ENCODE assay signal across 24 cellular contexts in the genomic region with DNA sequence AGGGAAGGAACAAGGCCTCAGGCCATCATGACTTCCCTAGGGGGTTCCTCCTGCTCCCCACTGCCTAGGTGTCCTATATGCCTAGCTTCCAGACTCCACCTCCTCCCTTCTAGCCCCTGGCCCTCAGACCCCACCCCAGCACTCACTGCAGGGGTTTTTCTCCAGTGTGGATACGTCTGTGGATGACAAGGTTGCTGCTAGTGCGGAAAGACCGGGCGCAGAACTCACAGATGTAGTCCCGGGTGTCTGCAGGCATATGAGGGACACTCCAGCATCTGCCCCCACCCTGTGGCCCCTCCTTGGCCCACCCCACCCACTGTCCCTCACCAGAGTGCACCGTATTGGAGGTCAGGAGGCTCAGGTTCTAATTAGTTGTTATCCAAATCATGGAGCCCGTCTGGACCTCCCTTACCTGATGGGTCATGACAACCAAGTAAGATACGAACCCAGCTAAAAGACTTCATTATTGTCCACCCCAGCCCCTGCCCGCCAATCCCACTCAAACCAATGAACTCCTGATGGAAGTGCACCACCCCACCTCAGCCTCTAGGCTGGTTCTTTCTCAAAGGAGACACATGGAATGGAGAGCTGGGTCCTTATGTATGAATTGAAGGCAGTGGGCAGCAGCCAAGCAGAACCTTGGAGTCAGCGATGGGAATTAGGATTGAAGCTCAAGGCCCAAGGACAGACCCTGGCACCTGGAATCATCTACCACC. TPM values are rescaled to one million over a fixed set of nuclear protein-coding genes. Genes with fewer than 3 reads are reported as not detected.
DNase-seq lines count a peak whose midpoint lies in the region; ATAC-seq, FAIRE-seq and TF ChIP-seq lines count a peak whose summit lies in the region.
"Had no signal": no experiment of that assay in that cellular context is flagged by ENCODE, and none has a peak within 500 bp of the region (broad histone marks: within the 10 kb centered on the region; RNA-seq: fewer than 3 reads in every experiment).

No MANE protein-coding gene starts in this region.

- no peak for FAIRE-seq in GM12878 (lab: Jason Lieb, UNC)

- CTCF ChIA-PET in GM12878 (lab: Yijun Ruan, JAX), result interaction anchor here (2.6 to 8.9 kb wide), 2 partner anchors 9 to 12 kb away, joined by 8 to 60 read pairs; a partner anchor contains a TSS

- H3K4me3 Mint-ChIP-seq in nephron progenitor cell, result no peak overlapping the region
- H3K4me3 Mint-ChIP-seq: activated naive CD4-positive, alpha-beta T cell treated with anti-CD3 and anti-CD28 coated beads for 36 hours; activated T-helper 1 cell treated with anti-CD3 and anti-CD28 coated beads, Interleukin-12 subunit alpha, Interleukin-12 subunit beta, Interleukin-2, Interleukin-4 antibody, amounts not matched to agents 30 ng/mL and 10 ng/mL and 1 ng/mL, durations not matched to agents 14 hours and 24 hours and 36 hours; CD4-positive, alpha-beta memory T cell; neural progenitor cell; T-cell; WTC11 had no signal

- 93% methylated on average over 10 of the region's 10 CpGs for WGBS in GM12878 (ENCODE audit: insufficient coverage, insufficient replicate concordance, low lambda C conversion rate, missing lambda C conversion rate)

- SMC1A ChIA-PET in GM12878 (lab: Charles Lee; ENCODE audit: uncharacterized antibody, unreplicated experiment), result no interaction called here

- in situ Hi-C loops in GM12878 (cut with MboI), result no loop called here

- no peak overlapping the region for H3K4me2 ChIP-seq in GM12878 (ENCODE audit: control insufficient read depth, insufficient read depth)
- H3K4me2 ChIP-seq: neural progenitor cell had no signal

- POLR2A ChIA-PET in GM12878 (lab: Charles Lee), result interaction anchor here (1.1 kb wide), 1 partner anchor 9 kb away, joined by 4 read pairs; no protein-coding TSS in a partner anchor

- no peaks in the 10 kb centered on the region for H3K4me1 Mint-ChIP-seq in nephron progenitor cell
- H3K4me1 Mint-ChIP-seq: neural progenitor cell, WTC11 had no signal

- no peak overlapping the region for H3K27ac Mint-ChIP-seq in nephron progenitor cell
- H3K27ac Mint-ChIP-seq: activated T-helper 1 cell treated with anti-CD3 and anti-CD28 coated beads, Interleukin-12 subunit alpha, Interleukin-12 subunit beta, Interleukin-2, Interleukin-4 antibody, amounts not matched to agents 30 ng/mL and 10 ng/mL and 1 ng/mL, durations not matched to agents 14 hours and 24 hours and 36 hours; neural progenitor cell had no signal

- peak; percentile 54 for DNase-seq in right atrium auricular region (ENCODE audit: low spot score)
- no peak for DNase-seq in cardiac septum (ENCODE audit: low spot score)
- DNase-seq in GM12878 (ENCODE audit: low read depth, low spot score), result no peak
- DNase-seq in mesenteric fat pad (ENCODE audit: low spot score), result peak; percentile 60
- DNase-seq in ureter (ENCODE audit: low spot score), result peak; percentile 34
- no peak for DNase-seq in nephron progenitor cell
- DNase-seq: activated naive CD4-positive, alpha-beta T cell treated with anti-CD3 and anti-CD28 coated beads for 36 hours; CD4-positive, alpha-beta memory T cell; effector CD4-positive, alpha-beta T cell; KG1; NCI-H1092 treated with DMSO at 0.1 percent for 48 hours; NCI-H1694 treated with DMSO at 0.1 percent for 48 hours; NCI-H510A; right cardiac atrium; spleen; stimulated activated CD4-positive, alpha-beta T cell treated with anti-CD3 and anti-CD28 coated beads, Interleukin-2, amount 100 ng/mL, for 24 hours; stomach; thyroid gland had no signal

- H3K9ac ChIP-seq in GM12878 (ENCODE audit: control insufficient read depth, insufficient read depth, low read length), result no peak overlapping the region
- H3K9ac ChIP-seq: neural progenitor cell had no signal

- H3K4me1 ChIP-seq in right atrium auricular region (no peaks in the 10 kb centered on the region), GM12878 (ENCODE audit: control insufficient read depth, insufficient read depth, low read length) (peaks cover 17% of the 10 kb centered on the region)
- H3K4me1 ChIP-seq: neural progenitor cell, thyroid gland had no signal

- no peak overlapping the region for H3K4me3 ChIP-seq in right atrium auricular region
- no peak overlapping the region for H3K4me3 ChIP-seq in GM12878
- H3K4me3 ChIP-seq: neural progenitor cell, spleen, stomach, thyroid gland had no signal

- RAD21 ChIA-PET in GM12878 (lab: Charles Lee; ENCODE audit: unreplicated experiment), result no interaction called here

- no TSS peak for BruUV-seq in GM12878 (replicated peaks; lab: Mats Ljungman, UMichigan)

- H3K79me2 ChIP-seq in GM12878 (ENCODE audit: control insufficient read depth, insufficient read depth, low read length), result peaks cover 4% of the 10 kb centered on the region; the same call in 1 of the 2 replicates

- TF ChIP-seq RAD21 in GM12878 (IDR thresholded peaks at IDR 0.05; ENCODE audit: insufficient read depth, low read depth, low read length), result no peak

- H3K27me3 Mint-ChIP-seq in nephron progenitor cell (ENCODE audit: low read depth, poor library complexity), result no peaks in the 10 kb centered on the region
- H3K27me3 Mint-ChIP-seq: CD4-positive, alpha-beta memory T cell; T-cell had no signal

- H3K27ac ChIP-seq in right atrium auricular region, result no peak overlapping the region
- H3K27ac ChIP-seq in GM12878 (ENCODE audit: control insufficient read depth, insufficient read depth), result no peak overlapping the region
- H3K27ac ChIP-seq: neural progenitor cell, thyroid gland had no signal

- intact Hi-C loops in cardiac septum (cut with DNase I), result no loop called here
- intact Hi-C loops in GM12878 (cut with micrococcal nuclease; ENCODE audit: unreplicated experiment), result no loop called here

- peaks cover 68% of the 10 kb centered on the region for H3K36me3 ChIP-seq in right atrium auricular region
- peaks cover 36% of the 10 kb centered on the region in 2 experiments; a peak in 3 of 4 replicates for H3K36me3 ChIP-seq in GM12878 (ENCODE audit: control insufficient read depth in 2 of 2, insufficient read depth in 2 of 2, low read length in 1 of 2)
- H3K36me3 ChIP-seq: neural progenitor cell had no signal

- no peaks in the 10 kb centered on the region for H4K20me1 ChIP-seq in GM12878 (ENCODE audit: control insufficient read depth, insufficient read depth)

- no peaks in the 10 kb centered on the region for H3K9me3 Mint-ChIP-seq in nephron progenitor cell
- H3K9me3 Mint-ChIP-seq: activated naive CD4-positive, alpha-beta T cell treated with anti-CD3 and anti-CD28 coated beads for 36 hours; activated T-helper 1 cell treated with anti-CD3 and anti-CD28 coated beads, Interleukin-12 subunit alpha, Interleukin-12 subunit beta, Interleukin-2, Interleukin-4 antibody, amounts not matched to agents 30 ng/mL and 10 ng/mL and 1 ng/mL, durations not matched to agents 14 hours and 24 hours and 36 hours; CD4-positive, alpha-beta memory T cell; neural progenitor cell; T-cell; WTC11 had no signal

- no peak for ATAC-seq in GM12878
- no peak for ATAC-seq in activated CD4-positive, CD25-positive, alpha-beta regulatory T cell treated with anti-CD3 and anti-CD28 coated beads, Interleukin-2, amount 50 U/mL, for 24 hours
- ATAC-seq in GM18502 (IDR thresholded peaks at IDR 0.05; ENCODE audit: poor library complexity, unreplicated experiment), result no peak
- ATAC-seq: right cardiac atrium, T-cell, WTC11 had no signal

- H3K36me3 Mint-ChIP-seq in nephron progenitor cell (ENCODE audit: low read depth), result peaks cover 23% of the 10 kb centered on the region

- H3K9me3 ChIP-seq in right atrium auricular region (no peaks in the 10 kb centered on the region), GM12878 (replicated peaks; ENCODE audit: control insufficient read depth, insufficient read depth, low read length) (no peaks in the 10 kb centered on the region)
- H3K9me3 ChIP-seq: spleen, stomach, thyroid gland had no signal

- TF ChIP-seq POLR2A in GM12878 (IDR thresholded peaks at IDR 0.05; ENCODE audit: low read depth, low read length), result no peak

- no peaks in the 10 kb centered on the region for H3K27me3 ChIP-seq in right atrium auricular region
- no peaks in the 10 kb centered on the region for H3K27me3 ChIP-seq in GM12878 (replicated peaks in 1 of 2; ENCODE audit: control insufficient read depth in 2 of 2, insufficient read depth in 2 of 2, low read length in 1 of 2)
- H3K27me3 ChIP-seq: neural progenitor cell, spleen, stomach, thyroid gland had no signal

- no peak for TF ChIP-seq CTCF in right atrium auricular region (IDR thresholded peaks at IDR 0.05)
- TF ChIP-seq CTCF in GM12878 (IDR thresholded peaks at IDR 0.05 in 2 of 3, conservative IDR thresholded peaks at IDR 0.05 in 1 of 3; ENCODE audit: control insufficient read depth in 2 of 3, extremely low read depth in 1 of 3, insufficient read depth in 1 of 3, low read depth in 3 of 3, low read length in 3 of 3), result no peak
- TF ChIP-seq CTCF in nephron progenitor cell (IDR thresholded peaks at IDR 0.05), result no peak

- TF ChIP-seq EP300 in GM12878 (IDR thresholded peaks at IDR 0.05; ENCODE audit: borderline replicate concordance in 1 of 2, control insufficient read depth in 1 of 2, low read depth in 2 of 2, low read length in 2 of 2), result no peak

- H2AFZ ChIP-seq in GM12878 (ENCODE audit: control insufficient read depth, low read depth, low read length), result no peak overlapping the region
- H2AFZ ChIP-seq: neural progenitor cell had no signal

RNA-seq across cellular contexts. Expression of a gene that starts 8.2 kb away (rescaled TPM):
- total RNA-seq in right atrium auricular region, result 10 to 100 TPM in 1 of 2 donors, 1 to 10 TPM in 1; 9.7 to 11.8 TPM
- total RNA-seq in cardiac septum, result 18.1 TPM
- 143 and 171 TPM in 2 replicates for total RNA-seq in GM12878 (2013; cell fraction: nucleolus; rRNA removed)
- total RNA-seq in GM12878 (2014; rRNA removed), result 31.7 and 33.0 TPM in 2 replicates
- total RNA-seq in GM12878 (2014; rRNA removed; fragmentation: Illumina TruSeq; extraction: Trizol), result 19.5 and 20.6 TPM in 2 replicates
- total RNA-seq in GM12878 (2021), result 41.3 and 45.3 TPM in 2 replicates
- polyA plus RNA-seq in GM12878 (2011; ENCODE audit: low read depth), result 16.5 TPM
- polyA plus RNA-seq in GM12878 (2011; rRNA removed), result 39.8 and 56.1 TPM in 2 replicates
- polyA plus RNA-seq in GM12878 (2011; cell fraction: cytosol; rRNA removed), result 67.6 and 94.1 TPM in 2 replicates
- polyA plus RNA-seq in GM12878 (2011; cell fraction: nucleus; rRNA removed), result 705 and 770 TPM in 2 replicates
- 30.1 and 49.9 TPM in 2 replicates for polyA plus RNA-seq in GM12878 (2012)
- 20.1 and 28.9 TPM in 2 replicates for polyA plus RNA-seq in GM12878 (2014; fragmentation: Illumina TruSeq; extraction: Trizol)
- polyA plus RNA-seq in GM12878 (2014; fragmentation: Nextera tagmentation; extraction: Ambion mirVana), result 10 to 100 TPM in 1 of 2 experiments, 1 to 10 TPM in 1; 5.3 to 18.5 TPM
- 76.6 and 85.1 TPM in 2 replicates for polyA plus RNA-seq in GM12878 (2014; rRNA removed)
- polyA plus RNA-seq in GM12878 (2016; fragmentation: Nextera tagmentation; extraction: Ambion mirVana), result 10 to 100 TPM; 40.8 to 41.6 TPM
- polyA minus RNA-seq in GM12878 (2011; rRNA and poly(A)+ RNA removed), result 14.0 and 24.7 TPM in 2 replicates
- 11.0 and 11.6 TPM in 2 replicates for polyA minus RNA-seq in GM12878 (2011; cell fraction: cytosol; rRNA and poly(A)+ RNA removed)
- polyA minus RNA-seq in GM12878 (2011; cell fraction: nucleus; rRNA and poly(A)+ RNA removed), result 50.4 and 75.1 TPM in 2 replicates
- total RNA-seq in mesenteric fat pad, result 18.4 TPM
- total RNA-seq in ureter, result 71.0 TPM

RNA-seq across cellular contexts. Expression of a gene that starts 12.7 kb away (rescaled TPM):
- 10 to 100 TPM; 55.3 to 59.1 TPM for total RNA-seq in right atrium auricular region
- total RNA-seq in cardiac septum, result 40.7 TPM
- 39.8 and 45.8 TPM in 2 replicates for total RNA-seq in GM12878 (2013; cell fraction: nucleolus; rRNA removed)
- total RNA-seq in GM12878 (2014; rRNA removed), result 37.9 and 43.5 TPM in 2 replicates
- total RNA-seq in GM12878 (2014; rRNA removed; fragmentation: Illumina TruSeq; extraction: Trizol), result 13.9 and 14.1 TPM in 2 replicates
- total RNA-seq in GM12878 (2021), result 48.6 and 51.3 TPM in 2 replicates
- polyA plus RNA-seq in GM12878 (2011; ENCODE audit: low read depth), result 14.2 TPM
- polyA plus RNA-seq in GM12878 (2011; rRNA removed), result 33.7 and 48.7 TPM in 2 replicates
- 66.9 and 77.2 TPM in 2 replicates for polyA plus RNA-seq in GM12878 (2011; cell fraction: cytosol; rRNA removed)
- 66.8 and 67.5 TPM in 2 replicates for polyA plus RNA-seq in GM12878 (2011; cell fraction: nucleus; rRNA removed)
- 20.5 and 27.5 TPM in 2 replicates for polyA plus RNA-seq in GM12878 (2012)
- polyA plus RNA-seq in GM12878 (2014; fragmentation: Illumina TruSeq; extraction: Trizol), result 13.6 and 17.2 TPM in 2 replicates
- 1 to 10 TPM; 2.9 to 5.2 TPM for polyA plus RNA-seq in GM12878 (2014; fragmentation: Nextera tagmentation; extraction: Ambion mirVana)
- 39.4 and 45.6 TPM in 2 replicates for polyA plus RNA-seq in GM12878 (2014; rRNA removed)
- 10 to 100 TPM; 40.2 to 41.7 TPM for polyA plus RNA-seq in GM12878 (2016; fragmentation: Nextera tagmentation; extraction: Ambion mirVana)
- 54.7 and 63.1 TPM in 2 replicates for polyA minus RNA-seq in GM12878 (2011; rRNA and poly(A)+ RNA removed)
- 24.5 and 27.1 TPM in 2 replicates for polyA minus RNA-seq in GM12878 (2011; cell fraction: cytosol; rRNA and poly(A)+ RNA removed)
- 27.1 and 47.3 TPM in 2 replicates for polyA minus RNA-seq in GM12878 (2011; cell fraction: nucleus; rRNA and poly(A)+ RNA removed)
- total RNA-seq in mesenteric fat pad, result 18.6 TPM
- total RNA-seq in ureter, result 30.1 TPM

RNA-seq across cellular contexts. Expression of a gene that starts 25.0 kb away (rescaled TPM):
- total RNA-seq in right atrium auricular region (10 to 100 TPM; 13.6 to 18.5 TPM), cardiac septum (25.1 TPM), GM12878 (2014; rRNA removed) (14.3 and 16.7 TPM in 2 replicates), GM12878 (2014; rRNA removed; fragmentation: Illumina TruSeq; extraction: Trizol) (9.6 and 10.4 TPM in 2 replicates), GM12878 (2021) (16.8 and 19.1 TPM in 2 replicates), mesenteric fat pad (15.9 TPM), ureter (21.7 TPM)
- 40.1 and 48.2 TPM in 2 replicates for total RNA-seq in GM12878 (2013; cell fraction: nucleolus; rRNA removed)
- polyA plus RNA-seq in GM12878 (2011; ENCODE audit: low read depth), result 4.1 TPM
- polyA plus RNA-seq in GM12878 (2011; rRNA removed) (15.4 and 22.8 TPM in 2 replicates), GM12878 (2014; fragmentation: Illumina TruSeq; extraction: Trizol) (6.5 and 11.4 TPM in 2 replicates), GM12878 (2014; fragmentation: Nextera tagmentation; extraction: Ambion mirVana) (1 to 10 TPM; 1.1 to 1.6 TPM), GM12878 (2014; rRNA removed) (16.1 and 17.4 TPM in 2 replicates), GM12878 (2016; fragmentation: Nextera tagmentation; extraction: Ambion mirVana) (1 to 10 TPM; 2.1 TPM)
- polyA plus RNA-seq in GM12878 (2011; cell fraction: cytosol; rRNA removed), result 27.9 and 32.8 TPM in 2 replicates
- 68.4 and 69.3 TPM in 2 replicates for polyA plus RNA-seq in GM12878 (2011; cell fraction: nucleus; rRNA removed)
- polyA plus RNA-seq in GM12878 (2012), result 6.9 and 9.9 TPM in 2 replicates
- 21.9 and 25.0 TPM in 2 replicates for polyA minus RNA-seq in GM12878 (2011; rRNA and poly(A)+ RNA removed)
- 5.5 and 7.5 TPM in 2 replicates for polyA minus RNA-seq in GM12878 (2011; cell fraction: cytosol; rRNA and poly(A)+ RNA removed)
- 22.6 and 39.8 TPM in 2 replicates for polyA minus RNA-seq in GM12878 (2011; cell fraction: nucleus; rRNA and poly(A)+ RNA removed)

RNA-seq across cellular contexts. Expression of a gene that starts 55.3 kb away (rescaled TPM):
- total RNA-seq in right atrium auricular region (1 to 10 TPM; 2.4 to 3.1 TPM), cardiac septum (2.9 TPM), GM12878 (2014; rRNA removed) (4.0 and 4.2 TPM in 2 replicates), GM12878 (2014; rRNA removed; fragmentation: Illumina TruSeq; extraction: Trizol) (3.2 and 4.2 TPM in 2 replicates), GM12878 (2021) (4.3 and 4.4 TPM in 2 replicates), mesenteric fat pad (2.9 TPM), ureter (13.1 TPM)
- 10.9 and 11.1 TPM in 2 replicates for total RNA-seq in GM12878 (2013; cell fraction: nucleolus; rRNA removed)
- polyA plus RNA-seq in GM12878 (2011; ENCODE audit: low read depth), result 2.5 TPM
- polyA plus RNA-seq in GM12878 (2011; rRNA removed) (10.3 and 10.5 TPM in 2 replicates), GM12878 (2014; fragmentation: Illumina TruSeq; extraction: Trizol) (4.0 TPM in 2 replicates), GM12878 (2014; fragmentation: Nextera tagmentation; extraction: Ambion mirVana) (1 to 10 TPM; 4.7 to 5.6 TPM), GM12878 (2014; rRNA removed) (4.0 and 5.6 TPM in 2 replicates), GM12878 (2016; fragmentation: Nextera tagmentation; extraction: Ambion mirVana) (1 to 10 TPM; 6.5 to 6.9 TPM)
- 6.4 and 6.7 TPM in 2 replicates for polyA plus RNA-seq in GM12878 (2011; cell fraction: cytosol; rRNA removed)
- 14.7 and 17.7 TPM in 2 replicates for polyA plus RNA-seq in GM12878 (2011; cell fraction: nucleus; rRNA removed)
- 2.1 and 2.5 TPM in 2 replicates for polyA plus RNA-seq in GM12878 (2012)
- 10.7 and 16.9 TPM in 2 replicates for polyA minus RNA-seq in GM12878 (2011; rRNA and poly(A)+ RNA removed)
- 2.9 and 6.7 TPM in 2 replicates for polyA minus RNA-seq in GM12878 (2011; cell fraction: cytosol; rRNA and poly(A)+ RNA removed)
- polyA minus RNA-seq in GM12878 (2011; cell fraction: nucleus; rRNA and poly(A)+ RNA removed), result 3.4 and 6.4 TPM in 2 replicates

Comparison
In these comparisons a context has a peak if more than half of its experiments do, and no peak if none do; other contexts are left out.
1. DNase-seq: peak in right atrium auricular region (single experiment), mesenteric fat pad (single experiment) and ureter (single experiment); none in cardiac septum (single experiment), GM12878 (single experiment) and nephron progenitor cell (single experiment).